9 cellular contexts compared by ENCODE assay signal in genomic region chr3:130002666-130003598, GRCh38. TPM values are rescaled to one million over a fixed set of nuclear protein-coding genes. Genes with fewer than 3 reads are reported as not detected.
A peak's percentile ranks its signal among the peaks of the same experiment; 100 is the strongest.
DNase-seq lines count a peak whose midpoint lies in the region; ATAC-seq lines count a peak whose summit lies in the region.
"Not testable (repeated sequence)": the region's sequence is repeated elsewhere in the genome, so short reads cannot be mapped to it uniquely, and the experiment has no call there.
"Had no signal": no experiment of that assay in that cellular context is flagged by ENCODE, and none has a peak within 500 bp of the region (broad histone marks: within the 10 kb centered on the region; RNA-seq: fewer than 3 reads in every experiment).

No MANE protein-coding gene starts in this region.

- not testable (repeated sequence) for H3K27ac Mint-ChIP-seq in activated CD8-positive, alpha-beta T cell treated with anti-CD3 and anti-CD28 coated beads, Interleukin-2, amount 10 ng/mL, durations not matched to agents 7 days and 5 days; central memory CD8-positive, alpha-beta T cell (ENCODE audit: low read depth)

- peak; percentile 74 for ATAC-seq in activated CD8-positive, alpha-beta T cell treated with anti-CD3 and anti-CD28 coated beads, Interleukin-2, amount 10 ng/mL, durations not matched to agents 7 days and 5 days
- peak; percentile 70 for ATAC-seq in central memory CD8-positive, alpha-beta T cell (replicated peaks; ENCODE audit: extremely low read depth, poor library complexity, severe bottlenecking)

- not testable (repeated sequence) for H3K36me3 Mint-ChIP-seq in activated CD8-positive, alpha-beta T cell treated with anti-CD3 and anti-CD28 coated beads, Interleukin-2, amount 10 ng/mL, durations not matched to agents 7 days and 5 days (ENCODE audit: low read depth); central memory CD8-positive, alpha-beta T cell (ENCODE audit: insufficient read depth)

- not testable (repeated sequence) for H3K9ac ChIP-seq in HUES48 (ENCODE audit: low read depth, low read length)

- peak overlapping the region; percentile 40 for H3K4me3 Mint-ChIP-seq in activated CD8-positive, alpha-beta T cell treated with anti-CD3 and anti-CD28 coated beads, Interleukin-2, amount 10 ng/mL, durations not matched to agents 7 days and 5 days
- peak overlapping the region; percentile 70 for H3K4me3 Mint-ChIP-seq in central memory CD8-positive, alpha-beta T cell

- not testable (repeated sequence) for H3K4me1 ChIP-seq in HUES48 (ENCODE audit: control insufficient read depth, insufficient read depth, low read length); iPS DF 6.9 (ENCODE audit: control insufficient read depth, insufficient read depth, low read length)

- not testable (repeated sequence) for H3K9me3 ChIP-seq in HUES48 (ENCODE audit: control insufficient read depth, insufficient read depth, low read length); iPS DF 6.9 (ENCODE audit: control insufficient read depth, insufficient read depth, low read length)

- not testable (repeated sequence) for H3K4me1 Mint-ChIP-seq in activated CD8-positive, alpha-beta T cell treated with anti-CD3 and anti-CD28 coated beads, Interleukin-2, amount 10 ng/mL, durations not matched to agents 7 days and 5 days (ENCODE audit: low read depth)
- H3K4me1 Mint-ChIP-seq in central memory CD8-positive, alpha-beta T cell, result peaks cover 10% of the 10 kb centered on the region

- H3K4me3 ChIP-seq in HUES48 (ENCODE audit: low read depth, low read length) (peak overlapping the region; percentile 57), iPS DF 6.9 (ENCODE audit: low read length) (peak overlapping the region; percentile 21; the same call in 1 of the 2 replicates)

- H3K27me3 ChIP-seq in HUES48 (ENCODE audit: control insufficient read depth, insufficient read depth, low read length), result peaks cover 21% of the 10 kb centered on the region
- H3K27me3 ChIP-seq in iPS DF 6.9 (ENCODE audit: control insufficient read depth, insufficient read depth, low read length), result not testable (repeated sequence)

- peaks cover 31% of the 10 kb centered on the region for H3K27me3 Mint-ChIP-seq in activated CD8-positive, alpha-beta T cell treated with anti-CD3 and anti-CD28 coated beads, Interleukin-2, amount 10 ng/mL, durations not matched to agents 7 days and 5 days (ENCODE audit: low read depth)
- peaks cover 74% of the 10 kb centered on the region for H3K27me3 Mint-ChIP-seq in central memory CD8-positive, alpha-beta T cell

- not testable (repeated sequence) for H3K27ac ChIP-seq in HUES48 (ENCODE audit: low read depth, low read length); iPS DF 6.9 (ENCODE audit: low read length)

- CTCF ChIA-PET in activated CD8-positive, alpha-beta T cell treated with anti-CD3 and anti-CD28 coated beads, Interleukin-2, amount 10 ng/mL, durations not matched to agents 7 days and 5 days (lab: Charles Lee), result interaction anchor here (0.7 to 2.1 kb wide), 6 partner anchors 10 to 376 kb away, joined by 3 to 12 read pairs (median 4); no protein-coding TSS in a partner anchor

- H3K36me3 ChIP-seq in HUES48 (ENCODE audit: control insufficient read depth, insufficient read depth, low read length); iPS DF 6.9 (ENCODE audit: control insufficient read depth, insufficient read depth, low read length): not testable (repeated sequence)

- no CpG with 5 or more reads among the region's 86 CpGs for WGBS in iPS DF 6.9 (ENCODE audit: insufficient coverage, insufficient read length)

- POLR2A ChIA-PET in activated CD8-positive, alpha-beta T cell treated with anti-CD3 and anti-CD28 coated beads, Interleukin-2, amount 10 ng/mL, durations not matched to agents 7 days and 5 days (lab: Charles Lee), result not testable (repeated sequence)

- DNase-seq in COR-L47 (lab: John Stamatoyannopoulos, UW), result peak; percentile 19
- DNase-seq in OCI-M2 (lab: John Stamatoyannopoulos, UW; ENCODE audit: unreplicated experiment), result peak; percentile 1
- DNase-seq in activated CD8-positive, alpha-beta T cell treated with anti-CD3 and anti-CD28 coated beads, Interleukin-2, amount 10 ng/mL, durations not matched to agents 7 days and 5 days, result peak; percentile 61
- DNase-seq in central memory CD8-positive, alpha-beta T cell (ENCODE audit: low spot score in 2 of 2), result peak; percentile 46 to 62
- DNase-seq in iPS DF 6.9 (ENCODE audit: low read depth, low spot score), result not testable (repeated sequence)
- peak in 7 of 10 donors; percentile 23 to 93 (median 61) for DNase-seq in posterior cingulate gyrus
- peak; percentile 47 for DNase-seq in stimulated activated naive CD4-positive, alpha-beta T cell treated with Interleukin-2 at 50 U/mL for 16 hours (lab: John Stamatoyannopoulos, UW)

- intact Hi-C loops in posterior cingulate gyrus (cut with DNase I), result loop anchor here (2.0 to 10.0 kb wide), 2 partner anchors 60 to 378 kb away; no protein-coding TSS in a partner anchor

- not testable (repeated sequence) for H3K9me3 Mint-ChIP-seq in activated CD8-positive, alpha-beta T cell treated with anti-CD3 and anti-CD28 coated beads, Interleukin-2, amount 10 ng/mL, durations not matched to agents 7 days and 5 days (ENCODE audit: insufficient read depth); central memory CD8-positive, alpha-beta T cell

RNA-seq across cellular contexts. Expression of gene TRH, which starts 28.4 kb away (rescaled TPM):
- total RNA-seq in activated CD8-positive, alpha-beta T cell treated with anti-CD3 and anti-CD28 coated beads, Interleukin-2, amount 10 ng/mL, durations not matched to agents 7 days and 5 days, result not detected
- total RNA-seq: glomerular endothelial cell had no signal
